Comparison of ENCODE assay signal across 7 cellular contexts in genomic region chr1:26853156-26853555, GRCh38. TPM values are rescaled to one million over a fixed set of nuclear protein-coding genes. Genes with fewer than 3 reads are reported as not detected.
A peak's percentile ranks its signal among the peaks of the same experiment; 100 is the strongest.
DNase-seq lines count a peak whose midpoint lies in the region; ATAC-seq and TF ChIP-seq lines count a peak whose summit lies in the region.

No MANE protein-coding gene starts in this region.

- WGBS in smooth muscle cell (ENCODE audit: low lambda C conversion rate): 48% methylated on average over 3 of the region's 3 CpGs

- H3K27me3 ChIP-seq in ascending aorta (no peaks in the 10 kb centered on the region), smooth muscle cell (ENCODE audit: low read depth) (no peaks in the 10 kb centered on the region)

- H3K36me3 ChIP-seq in ascending aorta (peaks cover 56 to 91% of the 10 kb centered on the region in 2 donors), smooth muscle cell (ENCODE audit: low read depth) (no peaks in the 10 kb centered on the region)

- TF ChIP-seq CTCF in GM12864 (IDR thresholded peaks at IDR 0.05; ENCODE audit: low read depth, low read length, missing control alignments) (peak; percentile 78), ascending aorta (IDR thresholded peaks at IDR 0.05) (peak; percentile 81 to 86 (median 85)), smooth muscle cell (IDR thresholded peaks at IDR 0.05; ENCODE audit: borderline replicate concordance, insufficient read depth, poor library complexity, severe bottlenecking) (peak; percentile 75)

- H3K4me3 ChIP-seq in GM12864 (ENCODE audit: low read depth, low read length) (no peak overlapping the region), ascending aorta (no peak overlapping the region), smooth muscle cell (no peak overlapping the region)

- no peaks in the 10 kb centered on the region for H3F3A ChIP-seq in smooth muscle cell (ENCODE audit: low read depth)

- no peak overlapping the region for H3K4me2 ChIP-seq in smooth muscle cell

- H3K27ac ChIP-seq in ascending aorta: peak overlapping the region; percentile 18 to 36
- peak overlapping the region; percentile 47 for H3K27ac ChIP-seq in smooth muscle cell (ENCODE audit: low read depth)

- H3K4me1 ChIP-seq in ascending aorta: peaks cover 0 to 8% of the 10 kb centered on the region in 2 donors
- H3K4me1 ChIP-seq in smooth muscle cell (ENCODE audit: low read depth): peaks cover 9% of the 10 kb centered on the region

- no peaks in the 10 kb centered on the region for H4K20me1 ChIP-seq in smooth muscle cell (ENCODE audit: low read depth)

- no peaks in the 10 kb centered on the region for H3K9me3 ChIP-seq in ascending aorta
- no peaks in the 10 kb centered on the region for H3K9me3 ChIP-seq in smooth muscle cell (replicated peaks; ENCODE audit: low read depth)

- DNase-seq in GM12864 (ENCODE audit: low read depth) (no peak), NCI-H1092 (lab: John Stamatoyannopoulos, UW) (peak; percentile 72), T-helper 9 cell (peak; percentile 79), ascending aorta (ENCODE audit: low spot score in 2 of 2) (peak; percentile 60 to 95), hepatic stellate cell (ENCODE audit: low spot score) (peak; percentile 98), smooth muscle cell (lab: John Stamatoyannopoulos, UW; ENCODE audit: unreplicated experiment) (peak; percentile 32)

- no peak overlapping the region for H3K9ac ChIP-seq in smooth muscle cell (ENCODE audit: low read depth)

- no peak overlapping the region for H2AFZ ChIP-seq in smooth muscle cell (ENCODE audit: low read depth)

- no peaks in the 10 kb centered on the region for H3K79me2 ChIP-seq in smooth muscle cell (ENCODE audit: low read depth)

- intact Hi-C loops in ascending aorta (cut with DNase I): loop anchor here (1.0 kb wide), 2 partner anchors 12 to 25 kb away; no protein-coding TSS in a partner anchor

- ATAC-seq in GM21360 (IDR thresholded peaks at IDR 0.05; ENCODE audit: unreplicated experiment): no peak

RNA-seq across cellular contexts. Expression of gene SFN, which starts 9.8 kb away (rescaled TPM):
- total RNA-seq in ascending aorta: 17.8 TPM
- 62.8 and 110 TPM in 2 replicates for total RNA-seq in smooth muscle cell
- polyA plus RNA-seq in smooth muscle cell: 112 and 320 TPM in 2 replicates

RNA-seq across cellular contexts. Expression of gene ZDHHC18, which starts 26.7 kb away (rescaled TPM):
- total RNA-seq in ascending aorta (36.0 TPM), smooth muscle cell (16.7 and 52.5 TPM in 2 replicates)
- 20.3 and 20.8 TPM in 2 replicates for polyA plus RNA-seq in smooth muscle cell

RNA-seq across cellular contexts. Expression of gene GPN2, which starts 36.9 kb away (rescaled TPM):
- total RNA-seq in ascending aorta (7.5 TPM), smooth muscle cell (7.3 and 13.3 TPM in 2 replicates)
- polyA plus RNA-seq in smooth muscle cell: 29.4 and 36.3 TPM in 2 replicates

RNA-seq across cellular contexts. Expression of gene GPATCH3, which starts 47.1 kb away (rescaled TPM):
- total RNA-seq in ascending aorta (2.0 TPM), smooth muscle cell (5.6 and 7.1 TPM in 2 replicates)
- 17.4 and 23.6 TPM in 2 replicates for polyA plus RNA-seq in smooth muscle cell
